In genomic region chr6:39590994-39591393, GRCh38 we compare ENCODE assay signal across 36 cellular contexts.
"Had no signal": no experiment of that assay in that cellular context is flagged by ENCODE, and none has a peak within 500 bp of the region (broad histone marks: within the 10 kb centered on the region; RNA-seq: fewer than 3 reads in every experiment).

No MANE protein-coding gene starts in this region.

- H3K27ac ChIP-seq: brain microvascular endothelial cell, PC-9, RWPE1, WERI-Rb-1 had no signal

- H3K27me3 ChIP-seq: brain microvascular endothelial cell had no signal

- H2AFZ ChIP-seq: PC-9 had no signal

- H3K27ac Mint-ChIP-seq: activated CD4-positive, alpha-beta T cell treated with anti-CD3 and anti-CD28 coated beads, Interleukin-2, amount 10 ng/mL, durations not matched to agents 24 days and 14 days; activated CD8-positive, alpha-beta T cell treated with anti-CD3 and anti-CD28 coated beads for 36 hours; activated naive CD8-positive, alpha-beta T cell treated with anti-CD3 and anti-CD28 coated beads for 36 hours; activated T-cell treated with anti-CD3 and anti-CD28 coated beads, Interleukin-2, amount 50 U/mL, for 72 hours; activated T-helper 17 cell treated with anti-CD3 and anti-CD28 coated beads, Interleukin-2, amount 50 U/mL, for 72 hours had no signal

- DNase-seq: activated CD4-positive, alpha-beta T cell treated with anti-CD3 and anti-CD28 coated beads, Interleukin-2, amount 10 ng/mL, durations not matched to agents 24 days and 14 days; activated CD4-positive, alpha-beta T cell treated with anti-CD3 and anti-CD28 coated beads, Interleukin-2, amount 50 U/mL, for 4 hours; activated CD8-positive, alpha-beta T cell treated with anti-CD3 and anti-CD28 coated beads for 36 hours; activated effector memory CD4-positive, alpha-beta T cell treated with anti-CD3 and anti-CD28 coated beads, Interleukin-2, amount 50 U/mL, for 16 hours; activated naive CD4-positive, alpha-beta T cell; activated naive CD4-positive, alpha-beta T cell treated with anti-CD3 and anti-CD28 coated beads, Interleukin-2, amount 50 U/mL, for 16 hours; activated naive CD8-positive, alpha-beta T cell treated with anti-CD3 and anti-CD28 coated beads for 36 hours; activated T-cell treated with anti-CD3 and anti-CD28 coated beads, Interleukin-2, amount 50 U/mL, for 1 hour; activated T-cell treated with anti-CD3 and anti-CD28 coated beads, Interleukin-2, amount 50 U/mL, for 72 hours; amniotic stem cell; aorta; brain microvascular endothelial cell; central memory CD4-positive, alpha-beta T cell; KG1; MM.1S; MV-4-11; NCI-H1092; NCI-H1436 treated with DMSO at 0.1 percent for 48 hours; NCI-H1694 treated with DMSO at 0.1 percent for 48 hours; NCI-H2029; NCI-H2107; NCI-H2171; NCI-H510A; NCI-H526; NCI-H748 treated with DMSO at 0.1 percent for 48 hours; NK-92 treated with Interleukin-12 subunit alpha and Interleukin-12 subunit beta, amount 100 ng/mL, for 24 hours; PC-9; SIG-M5; SW 1271; T-helper 1 cell; T-helper 2 cell; T1000; WERI-Rb-1 had no signal

- H3K4me3 ChIP-seq: PC-9 had no signal

- H3K36me3 Mint-ChIP-seq: activated naive CD8-positive, alpha-beta T cell treated with anti-CD3 and anti-CD28 coated beads for 36 hours had no signal

- H3K4me1 Mint-ChIP-seq: activated CD4-positive, alpha-beta T cell treated with anti-CD3 and anti-CD28 coated beads, Interleukin-2, amount 10 ng/mL, durations not matched to agents 24 days and 14 days; activated naive CD8-positive, alpha-beta T cell treated with anti-CD3 and anti-CD28 coated beads for 36 hours; activated T-helper 17 cell treated with anti-CD3 and anti-CD28 coated beads, Interleukin-2, amount 50 U/mL, for 72 hours had no signal

- ATAC-seq: activated CD8-positive, alpha-beta T cell treated with anti-CD3 and anti-CD28 coated beads for 36 hours; activated T-cell treated with anti-CD3 and anti-CD28 coated beads, Interleukin-2, amount 50 U/mL, for 72 hours; activated T-helper 17 cell treated with anti-CD3 and anti-CD28 coated beads, Interleukin-2, amount 50 U/mL, for 72 hours; Right ventricle myocardium inferior had no signal

- H3K4me3 Mint-ChIP-seq: activated CD4-positive, alpha-beta T cell treated with anti-CD3 and anti-CD28 coated beads, Interleukin-2, amount 10 ng/mL, durations not matched to agents 24 days and 14 days; activated CD8-positive, alpha-beta T cell treated with anti-CD3 and anti-CD28 coated beads for 36 hours; activated naive CD8-positive, alpha-beta T cell treated with anti-CD3 and anti-CD28 coated beads for 36 hours; activated T-cell treated with anti-CD3 and anti-CD28 coated beads, Interleukin-2, amount 50 U/mL, for 72 hours; activated T-helper 17 cell treated with anti-CD3 and anti-CD28 coated beads, Interleukin-2, amount 50 U/mL, for 72 hours had no signal

- H3K9me3 Mint-ChIP-seq: activated CD4-positive, alpha-beta T cell treated with anti-CD3 and anti-CD28 coated beads, Interleukin-2, amount 10 ng/mL, durations not matched to agents 24 days and 14 days; activated CD8-positive, alpha-beta T cell treated with anti-CD3 and anti-CD28 coated beads for 36 hours; activated naive CD8-positive, alpha-beta T cell treated with anti-CD3 and anti-CD28 coated beads for 36 hours; activated T-cell treated with anti-CD3 and anti-CD28 coated beads, Interleukin-2, amount 50 U/mL, for 72 hours; activated T-helper 17 cell treated with anti-CD3 and anti-CD28 coated beads, Interleukin-2, amount 50 U/mL, for 72 hours had no signal

- H3K36me3 ChIP-seq: brain microvascular endothelial cell, WERI-Rb-1 had no signal

- H3K4me2 ChIP-seq: PC-9 had no signal
